ENCODE assay signal across 19 cellular contexts in the genomic region with DNA sequence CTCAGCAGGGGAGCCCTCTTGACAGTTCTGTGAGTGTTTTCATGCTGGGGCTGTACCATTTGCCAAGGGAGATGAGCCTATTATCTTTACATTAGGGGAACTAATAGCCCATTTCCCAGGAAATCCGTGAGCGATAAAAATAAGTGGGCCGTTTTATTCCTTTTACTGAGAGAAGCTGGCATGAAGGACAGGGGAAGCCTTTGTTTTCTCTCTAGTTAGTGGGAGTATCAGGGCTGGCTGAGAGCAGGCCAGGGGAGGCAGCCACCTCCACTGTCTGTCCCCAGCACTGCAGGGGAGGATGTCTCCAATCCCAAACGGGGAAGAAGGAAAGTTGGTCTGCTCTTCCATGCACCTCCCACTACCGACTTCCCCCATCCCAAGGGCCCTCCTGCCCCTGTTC. TPM values are rescaled to one million over a fixed set of nuclear protein-coding genes. Genes with fewer than 3 reads are reported as not detected.
DNase-seq lines count a peak whose midpoint lies in the region; TF ChIP-seq lines count a peak whose summit lies in the region.
"Had no signal": no experiment of that assay in that cellular context is flagged by ENCODE, and none has a peak within 500 bp of the region (broad histone marks: within the 10 kb centered on the region; RNA-seq: fewer than 3 reads in every experiment).

No MANE protein-coding gene starts in this region.

- no peaks in the 10 kb centered on the region for H3F3A ChIP-seq in neural cell (ENCODE audit: insufficient read depth, low read length, poor library complexity, severe bottlenecking)
- H3F3A ChIP-seq in MM.1S (ENCODE audit: insufficient read depth, low read length) = no peaks in the 10 kb centered on the region

- peak overlapping the region; percentile 28 for H3K27ac ChIP-seq in neural cell (ENCODE audit: low read length)
- H3K27ac ChIP-seq in MM.1S (ENCODE audit: low read length) = no peak overlapping the region
- H3K27ac ChIP-seq: HL-60 had no signal

- no peaks in the 10 kb centered on the region for H3K9me2 ChIP-seq in neural cell (ENCODE audit: insufficient read depth, low read length)
- H3K9me2 ChIP-seq in MM.1S (replicated peaks; ENCODE audit: insufficient read depth, low read length) = no peaks in the 10 kb centered on the region

- H3K9me3 ChIP-seq in neural cell (ENCODE audit: low read length) = no peaks in the 10 kb centered on the region
- H3K9me3 ChIP-seq in MM.1S (replicated peaks; ENCODE audit: insufficient read depth, low read length) = no peaks in the 10 kb centered on the region

- H3K4me2 ChIP-seq in neural cell (ENCODE audit: low read length) (no peak overlapping the region), MM.1S (ENCODE audit: low read depth, low read length) (no peak overlapping the region)

- TF ChIP-seq RAD21 in neural cell (conservative IDR thresholded peaks at IDR 0.05) = no peak

- no peaks in the 10 kb centered on the region for H3K4me1 ChIP-seq in MM.1S (ENCODE audit: low read length)

- H2AFZ ChIP-seq in neural cell (ENCODE audit: low read depth, low read length) = no peak overlapping the region
- no peak overlapping the region for H2AFZ ChIP-seq in MM.1S (ENCODE audit: low read length)

- H3K79me2 ChIP-seq in neural cell (replicated peaks; ENCODE audit: insufficient read depth, low read length) (no peaks in the 10 kb centered on the region), MM.1S (ENCODE audit: low read length) (no peaks in the 10 kb centered on the region)

- H3K27me3 ChIP-seq in neural cell (ENCODE audit: insufficient read depth, low read depth, low read length) (no peaks in the 10 kb centered on the region), MM.1S (replicated peaks; ENCODE audit: insufficient read depth, low read length) (no peaks in the 10 kb centered on the region)

- TF ChIP-seq EP300 in neural cell (conservative IDR thresholded peaks at IDR 0.05; ENCODE audit: poor library complexity, severe bottlenecking) = peak; percentile 42

- H4K20me1 ChIP-seq in neural cell (ENCODE audit: insufficient read depth) (no peaks in the 10 kb centered on the region), MM.1S (ENCODE audit: insufficient read depth, low read length) (no peaks in the 10 kb centered on the region)

- H3K36me3 ChIP-seq in neural cell (ENCODE audit: insufficient read depth, low read length) = no peaks in the 10 kb centered on the region
- no peaks in the 10 kb centered on the region for H3K36me3 ChIP-seq in MM.1S (replicated peaks; ENCODE audit: insufficient read depth, low read length)

- TF ChIP-seq CTCF in neural cell (IDR thresholded peaks at IDR 0.05; ENCODE audit: poor library complexity, severe bottlenecking) (no peak), MM.1S (IDR thresholded peaks at IDR 0.05; ENCODE audit: low read length) (no peak)

- DNase-seq in COR-L47 (lab: John Stamatoyannopoulos, UW) (peak; percentile 27), NCI-H146 (lab: John Stamatoyannopoulos, UW) (peak; percentile 37), NCI-H748 treated with DMSO at 0.1 percent for 48 hours (lab: John Stamatoyannopoulos, UW) (peak; percentile 71), MM.1S (no peak), NCI-H1105 (lab: John Stamatoyannopoulos, UW) (no peak), DMS 273 (lab: John Stamatoyannopoulos, UW; ENCODE audit: unreplicated experiment) (no peak)
- DNase-seq: ACHN, AML-193, Calu3, DMS79, H7, NCI-H1694, NCI-H526 treated with DMSO at 0.1 percent for 48 hours, T-cell, T1000 had no signal

- no peak overlapping the region for H3K9ac ChIP-seq in neural cell (ENCODE audit: low read length)
- H3K9ac ChIP-seq in MM.1S (ENCODE audit: low read length) = no peak overlapping the region

- H3K4me3 ChIP-seq in neural cell (ENCODE audit: low read length) (no peak overlapping the region), MM.1S (ENCODE audit: low read length) (no peak overlapping the region)

TF ChIP-seq in neural cell, 6 proteins besides CTCF, POLR2A, EP300 and RAD21:
- no peak for TF ChIP-seq EZH2 (IDR thresholded peaks at IDR 0.05; ENCODE audit: borderline replicate concordance, insufficient read depth, low read length, poor library complexity, severe bottlenecking)
- TF ChIP-seq, protein P1, sequence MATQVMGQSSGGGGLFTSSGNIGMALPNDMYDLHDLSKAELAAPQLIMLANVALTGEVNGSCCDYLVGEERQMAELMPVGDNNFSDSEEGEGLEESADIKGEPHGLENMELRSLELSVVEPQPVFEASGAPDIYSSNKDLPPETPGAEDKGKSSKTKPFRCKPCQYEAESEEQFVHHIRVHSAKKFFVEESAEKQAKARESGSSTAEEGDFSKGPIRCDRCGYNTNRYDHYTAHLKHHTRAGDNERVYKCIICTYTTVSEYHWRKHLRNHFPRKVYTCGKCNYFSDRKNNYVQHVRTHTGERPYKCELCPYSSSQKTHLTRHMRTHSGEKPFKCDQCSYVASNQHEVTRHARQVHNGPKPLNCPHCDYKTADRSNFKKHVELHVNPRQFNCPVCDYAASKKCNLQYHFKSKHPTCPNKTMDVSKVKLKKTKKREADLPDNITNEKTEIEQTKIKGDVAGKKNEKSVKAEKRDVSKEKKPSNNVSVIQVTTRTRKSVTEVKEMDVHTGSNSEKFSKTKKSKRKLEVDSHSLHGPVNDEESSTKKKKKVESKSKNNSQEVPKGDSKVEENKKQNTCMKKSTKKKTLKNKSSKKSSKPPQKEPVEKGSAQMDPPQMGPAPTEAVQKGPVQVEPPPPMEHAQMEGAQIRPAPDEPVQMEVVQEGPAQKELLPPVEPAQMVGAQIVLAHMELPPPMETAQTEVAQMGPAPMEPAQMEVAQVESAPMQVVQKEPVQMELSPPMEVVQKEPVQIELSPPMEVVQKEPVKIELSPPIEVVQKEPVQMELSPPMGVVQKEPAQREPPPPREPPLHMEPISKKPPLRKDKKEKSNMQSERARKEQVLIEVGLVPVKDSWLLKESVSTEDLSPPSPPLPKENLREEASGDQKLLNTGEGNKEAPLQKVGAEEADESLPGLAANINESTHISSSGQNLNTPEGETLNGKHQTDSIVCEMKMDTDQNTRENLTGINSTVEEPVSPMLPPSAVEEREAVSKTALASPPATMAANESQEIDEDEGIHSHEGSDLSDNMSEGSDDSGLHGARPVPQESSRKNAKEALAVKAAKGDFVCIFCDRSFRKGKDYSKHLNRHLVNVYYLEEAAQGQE (IDR thresholded peaks at IDR 0.05; ENCODE audit: borderline replicate concordance) = peak; percentile 55
- TF ChIP-seq TAF1 (IDR thresholded peaks at IDR 0.05; ENCODE audit: low read depth) = no peak
- TF ChIP-seq MXI1 (conservative IDR thresholded peaks at IDR 0.05; ENCODE audit: poor library complexity, severe bottlenecking) = no peak
- peak; percentile 56 for TF ChIP-seq POLR2AphosphoS5 (IDR thresholded peaks at IDR 0.05)
- TF ChIP-seq SMC3 (conservative IDR thresholded peaks at IDR 0.05; ENCODE audit: poor library complexity) = no peak

RNA-seq across cellular contexts. Expression of a gene that starts 2.5 kb away (rescaled TPM):
- not detected in 2 replicates for polyA plus RNA-seq in neural cell
- not detected in 2 replicates for polyA minus RNA-seq in neural cell
- polyA plus RNA-seq: CD14-positive monocyte, IgD-negative memory B cell had no signal

RNA-seq across cellular contexts. Expression of a gene that starts 35.5 kb away (rescaled TPM):
- polyA plus RNA-seq in neural cell = 3.5 TPM in 2 replicates
- polyA minus RNA-seq in neural cell = 8.8 and 11.2 TPM in 2 replicates
- polyA plus RNA-seq: CD14-positive monocyte, IgD-negative memory B cell had no signal

RNA-seq across cellular contexts. Expression of a gene that starts 44.3 kb away (rescaled TPM):
- polyA plus RNA-seq in neural cell = not detected in 2 replicates
- not detected in 2 replicates for polyA minus RNA-seq in neural cell
- polyA plus RNA-seq: CD14-positive monocyte, IgD-negative memory B cell had no signal

Comparison
In these comparisons a context has a peak if more than half of its experiments do, and no peak if none do; other contexts are left out.
1. DNase-seq: peak in COR-L47 (single experiment), NCI-H146 (single experiment) and NCI-H748 treated with DMSO at 0.1 percent for 48 hours (single experiment); none in MM.1S (single experiment), NCI-H1105 (single experiment) and DMS 273 (single experiment).